ENCODE assay signal across 8 cellular contexts in the genomic region with DNA sequence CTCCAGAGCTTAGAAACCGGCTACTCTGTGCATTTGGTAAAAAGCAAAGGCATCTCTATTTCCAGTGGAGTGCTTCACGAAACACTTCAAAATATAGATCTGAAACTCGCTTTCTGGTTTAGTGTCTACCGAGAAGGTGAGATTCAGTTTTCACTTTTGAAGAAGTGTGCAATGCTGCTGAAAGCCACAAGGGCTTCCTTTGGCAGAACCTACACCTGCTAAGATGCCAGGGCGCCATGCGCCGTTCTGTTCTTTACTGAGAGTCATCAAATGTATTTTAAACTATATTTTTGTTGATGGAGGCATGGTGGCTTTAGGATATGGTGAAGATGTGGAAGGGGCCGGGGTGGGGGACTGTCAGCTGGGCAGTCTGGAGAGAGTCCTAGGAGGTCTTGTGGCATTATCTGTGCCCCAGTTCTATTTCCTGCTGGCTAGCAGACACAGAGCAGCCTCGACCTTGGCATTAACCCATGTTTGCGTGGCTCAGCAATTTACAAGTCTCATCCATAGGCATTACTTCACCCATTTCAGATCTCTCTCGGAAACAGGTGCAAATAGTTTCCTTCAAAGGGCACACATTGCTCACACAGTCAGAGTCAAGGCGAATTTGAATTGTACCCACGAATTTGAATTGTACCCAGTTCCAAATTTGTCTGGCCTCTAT. TPM values are rescaled to one million over a fixed set of nuclear protein-coding genes. Genes with fewer than 3 reads are reported as not detected.
DNase-seq lines count a peak whose midpoint lies in the region; ATAC-seq, FAIRE-seq and TF ChIP-seq lines count a peak whose summit lies in the region.

No MANE protein-coding gene starts in this region.

- no peaks in the 10 kb centered on the region for H3K9me3 ChIP-seq in K562 (replicated peaks; ENCODE audit: control insufficient read depth, insufficient read depth, low read depth, low read length)

- no peak overlapping the region for H3K27ac Mint-ChIP-seq in type B pancreatic cell

- TF ChIP-seq EP300 in K562 (IDR thresholded peaks at IDR 0.05; ENCODE audit: low read length) = no peak

- POLR2A ChIA-PET in K562 (lab: Yijun Ruan, JAX) = interaction anchor here (1.0 to 1.7 kb wide), 2 partner anchors 9 to 33 kb away, joined by 4 to 5 read pairs; no protein-coding TSS in a partner anchor

- H2AFZ ChIP-seq in K562 (ENCODE audit: low read depth, low read length) = no peak overlapping the region

- no peak overlapping the region for H3K4me2 ChIP-seq in K562 (ENCODE audit: insufficient read depth, low read length)

- no peaks in the 10 kb centered on the region for H3K9me3 Mint-ChIP-seq in type B pancreatic cell

- H4K20me1 ChIP-seq in K562 (replicated peaks; ENCODE audit: control insufficient read depth, insufficient read depth, low read length) = peaks cover 6% of the 10 kb centered on the region; the same call in 1 of the 2 replicates

- TF ChIP-seq POLR2A in K562 (conservative IDR thresholded peaks at IDR 0.05) = no peak

- no TSS peak for BruUV-seq in K562 (replicated peaks; lab: Mats Ljungman, UMichigan)

- TF ChIP-seq CTCF in GM13977 (IDR thresholded peaks at IDR 0.05; ENCODE audit: extremely low read depth, insufficient read depth, missing control alignments) (no peak), GM20000 (IDR thresholded peaks at IDR 0.05; ENCODE audit: extremely low read depth, missing control alignments) (no peak), K562 (IDR thresholded peaks at IDR 0.05 in 2 of 3, conservative IDR thresholded peaks at IDR 0.05 in 1 of 3; ENCODE audit: insufficient read depth in 2 of 3, low read depth in 1 of 3, low read length in 3 of 3) (no peak), type B pancreatic cell (conservative IDR thresholded peaks at IDR 0.05) (peak; percentile 51)

- 0% methylated on average over 13 of the region's 13 CpGs for WGBS in K562 (ENCODE audit: insufficient coverage, low coverage, missing lambda C conversion rate)

- no peaks in the 10 kb centered on the region for H3K79me2 ChIP-seq in K562 (ENCODE audit: control insufficient read depth, insufficient read depth, low read length)

- CTCF ChIA-PET in K562 (lab: Yijun Ruan, JAX; ENCODE audit: low intra/inter-chr PET ratio) = no interaction called here

- no peak overlapping the region for H3K4me3 ChIP-seq in K562

- H3K4me3 Mint-ChIP-seq in type B pancreatic cell = no peak overlapping the region

- H3K27me3 ChIP-seq in K562 (ENCODE audit: control insufficient read depth in 2 of 2, insufficient read depth in 2 of 2, low read length in 2 of 2) = peaks cover 38 to 70% of the 10 kb centered on the region in 2 experiments

- H3K4me1 ChIP-seq in K562 (replicated peaks in 1 of 2; ENCODE audit: control insufficient read depth in 2 of 2, insufficient read depth in 2 of 2, low read length in 2 of 2) = no peaks in the 10 kb centered on the region

- ATAC-seq in HG03442 (IDR thresholded peaks at IDR 0.05; ENCODE audit: unreplicated experiment) = peak; percentile 90
- peak; percentile 46; the same call in 2 of the 3 replicates for ATAC-seq in K562

- H3K9me1 ChIP-seq in K562 (ENCODE audit: control insufficient read depth, insufficient read depth, low read length) = no peaks in the 10 kb centered on the region

- no peak overlapping the region for H3K27ac ChIP-seq in K562 (ENCODE audit: extremely low read depth, low read depth, low read length)

- no peaks in the 10 kb centered on the region for H3K36me3 Mint-ChIP-seq in type B pancreatic cell

- in situ Hi-C loops in GM13977 (cut with MboI; ENCODE audit: low pct_unique_long_range_greater_than_20kb, low sequenced_read_pairs, unreplicated experiment) (no loop called here), K562 (cut with MboI) (no loop called here)

- TF ChIP-seq RAD21 in K562 (CRISPR knock-in tag; conservative IDR thresholded peaks at IDR 0.05 in 1 of 2, IDR thresholded peaks at IDR 0.05 in 1 of 2) = no peak

- H3K36me3 ChIP-seq in K562 (ENCODE audit: control insufficient read depth, insufficient read depth, low read length) = no peaks in the 10 kb centered on the region

- FAIRE-seq in K562 (lab: Jason Lieb, UNC) = no peak

- H3K4me1 Mint-ChIP-seq in type B pancreatic cell (ENCODE audit: unreplicated experiment) = peaks cover 23% of the 10 kb centered on the region

- no peak overlapping the region for H3K9ac ChIP-seq in K562 (ENCODE audit: insufficient read depth in 1 of 2, low read depth in 2 of 2, low read length in 2 of 2)

- DNase-seq in GM13977 (ENCODE audit: low spot score) = peak; percentile 73
- peak; percentile 73 for DNase-seq in GM20000 (ENCODE audit: low spot score)
- no peak for DNase-seq in K562 (ENCODE audit: extremely low read depth in 1 of 4, low spot score in 3 of 4)
- no peak for DNase-seq in type B pancreatic cell (ENCODE audit: extremely low spot score, unreplicated experiment)
- DNase-seq in NCI-H1694 (lab: John Stamatoyannopoulos, UW) = no peak
- no peak for DNase-seq in NK-92 treated with Interleukin-12 subunit alpha and Interleukin-12 subunit beta, amount 100 ng/mL, for 24 hours (lab: John Stamatoyannopoulos, UW)
- no peak for DNase-seq in H4 (ENCODE audit: low spot score)

- peaks cover 25% of the 10 kb centered on the region for H3K27me3 Mint-ChIP-seq in type B pancreatic cell

- intact Hi-C loops in K562 (cut with micrococcal nuclease) = no loop called here

TF ChIP-seq in K562, 482 proteins besides CTCF, POLR2A, EP300 and RAD21 (continues in another document):
- no peak for TF ChIP-seq NBN (IDR thresholded peaks at IDR 0.05; ENCODE audit: low read depth)
- TF ChIP-seq ZBTB8A (IDR thresholded peaks at IDR 0.05; ENCODE audit: partially characterized antibody) = no peak
- TF ChIP-seq SIX5 (IDR thresholded peaks at IDR 0.05; ENCODE audit: borderline replicate concordance in 1 of 2, insufficient read depth in 1 of 2, low read depth in 1 of 2, low read length in 2 of 2) = no peak
- no peak for TF ChIP-seq ZNF699 (CRISPR knock-in tag; IDR thresholded peaks at IDR 0.05; ENCODE audit: insufficient replicate concordance)
- TF ChIP-seq ZNF408 (CRISPR knock-in tag; IDR thresholded peaks at IDR 0.05; ENCODE audit: low read depth) = no peak
- TF ChIP-seq LEF1 (IDR thresholded peaks at IDR 0.05) = no peak
- TF ChIP-seq TSC22D4 (tag; IDR thresholded peaks at IDR 0.05) = no peak
- TF ChIP-seq PTRF (tag; IDR thresholded peaks at IDR 0.05) = no peak
- no peak for TF ChIP-seq HDAC8 (tag; IDR thresholded peaks at IDR 0.05)
- TF ChIP-seq TAF1 (IDR thresholded peaks at IDR 0.05; ENCODE audit: control insufficient read depth, extremely low read depth, insufficient read depth, low read length, severe bottlenecking) = no peak
- no peak for TF ChIP-seq IFI16 (CRISPR knock-in tag; IDR thresholded peaks at IDR 0.05)
- no peak for TF ChIP-seq IRF1 (CRISPR knock-in tag; IDR thresholded peaks at IDR 0.05; ENCODE audit: borderline replicate concordance)
- no peak for TF ChIP-seq ZEB2 (IDR thresholded peaks at IDR 0.05)

RNA-seq across cellular contexts. Expression of gene KCNF1, which starts 46.7 kb away (rescaled TPM):
- not detected in 2 replicates for total RNA-seq in K562 (2011; cell fraction: chromatin; rRNA removed; ENCODE audit: low replicate concordance)
- not detected in 2 replicates for total RNA-seq in K562 (2011; cell fraction: nucleolus; rRNA removed)
- not detected in 2 replicates for total RNA-seq in K562 (2011; cell fraction: nucleoplasm; rRNA removed)
- not detected in 2 replicates for total RNA-seq in K562 (2014; rRNA removed)
- not detected in 2 replicates for total RNA-seq in K562 (2014; rRNA removed; fragmentation: Illumina TruSeq; extraction: Trizol)
- total RNA-seq in K562 (2015; rRNA removed; fragmentation: Illumina TruSeq; extraction: Trizol) = not detected in 2 replicates
- not detected in 2 replicates for total RNA-seq in K562 (2021)
- polyA plus RNA-seq in K562 (2011; rRNA removed) = not detected in 2 replicates
- polyA plus RNA-seq in K562 (2011; cell fraction: cytosol; rRNA removed) = not detected in 2 replicates
- not detected in 2 replicates for polyA plus RNA-seq in K562 (2011; cell fraction: nucleus; rRNA removed)
- polyA plus RNA-seq in K562 (2012) = not detected in 2 replicates
- polyA plus RNA-seq in K562 (2014; fragmentation: Illumina TruSeq; extraction: Trizol) = not detected in 2 replicates
- not detected for polyA plus RNA-seq in K562 (2014; fragmentation: Nextera tagmentation; extraction: Ambion mirVana)
- polyA plus RNA-seq in K562 (2014; rRNA removed) = not detected in 2 replicates
- polyA minus RNA-seq in K562 (2011; rRNA and poly(A)+ RNA removed) = not detected in 2 replicates
- polyA minus RNA-seq in K562 (2011; cell fraction: cytosol; rRNA and poly(A)+ RNA removed) = not detected in 2 replicates
- polyA minus RNA-seq in K562 (2011; cell fraction: nucleus; rRNA and poly(A)+ RNA removed) = not detected in 2 replicates
- total RNA-seq in type B pancreatic cell (ENCODE audit: low replicate concordance) = 3.6 and 3.7 TPM in 2 replicates
- 0.14 TPM in 1 of 2 replicates, not detected in the other for total RNA-seq in H4 (2014; rRNA removed; shearing (Covaris generic))

RNA-seq across cellular contexts. Expression of gene PDIA6, which starts 52.4 kb away (rescaled TPM):
- total RNA-seq in K562 (2011; cell fraction: chromatin; rRNA removed; ENCODE audit: low replicate concordance) = 169 and 243 TPM in 2 replicates
- 249 and 253 TPM in 2 replicates for total RNA-seq in K562 (2011; cell fraction: nucleolus; rRNA removed)
- total RNA-seq in K562 (2011; cell fraction: nucleoplasm; rRNA removed) = 314 and 381 TPM in 2 replicates
- 171 and 185 TPM in 2 replicates for total RNA-seq in K562 (2014; rRNA removed)
- 226 and 229 TPM in 2 replicates for total RNA-seq in K562 (2014; rRNA removed; fragmentation: Illumina TruSeq; extraction: Trizol)
- 226 and 233 TPM in 2 replicates for total RNA-seq in K562 (2015; rRNA removed; fragmentation: Illumina TruSeq; extraction: Trizol)
- 196 and 198 TPM in 2 replicates for total RNA-seq in K562 (2021)
- 184 and 234 TPM in 2 replicates for polyA plus RNA-seq in K562 (2011; rRNA removed)
- polyA plus RNA-seq in K562 (2011; cell fraction: cytosol; rRNA removed) = 78.8 and 175 TPM in 2 replicates
- 44.2 and 80.3 TPM in 2 replicates for polyA plus RNA-seq in K562 (2011; cell fraction: nucleus; rRNA removed)
- polyA plus RNA-seq in K562 (2012) = 231 and 241 TPM in 2 replicates
- polyA plus RNA-seq in K562 (2014; fragmentation: Illumina TruSeq; extraction: Trizol) = 218 and 268 TPM in 2 replicates
- polyA plus RNA-seq in K562 (2014; fragmentation: Nextera tagmentation; extraction: Ambion mirVana) = 100 to 1,000 TPM; 166 to 257 TPM
- polyA plus RNA-seq in K562 (2014; rRNA removed) = 189 and 200 TPM in 2 replicates
- polyA minus RNA-seq in K562 (2011; rRNA and poly(A)+ RNA removed) = 211 and 234 TPM in 2 replicates
- polyA minus RNA-seq in K562 (2011; cell fraction: cytosol; rRNA and poly(A)+ RNA removed) = 74.0 and 79.4 TPM in 2 replicates
- 19.8 and 37.5 TPM in 2 replicates for polyA minus RNA-seq in K562 (2011; cell fraction: nucleus; rRNA and poly(A)+ RNA removed)
- 208 and 281 TPM in 2 replicates for total RNA-seq in type B pancreatic cell (ENCODE audit: low replicate concordance)
- total RNA-seq in H4 (2014; rRNA removed; shearing (Covaris generic)) = 277 and 293 TPM in 2 replicates

Comparison
In these comparisons a context has a peak if more than half of its experiments do, and no peak if none do; other contexts are left out.
1. DNase-seq: peak in GM13977 (single experiment) and GM20000 (single experiment); none in K562 (0 of 4), type B pancreatic cell (single experiment), NCI-H1694 (single experiment), NK-92 treated with Interleukin-12 subunit alpha and Interleukin-12 subunit beta, amount 100 ng/mL, for 24 hours (single experiment) and H4 (single experiment).